Comparison of ENCODE assay signal across 38 cellular contexts in the genomic region with DNA sequence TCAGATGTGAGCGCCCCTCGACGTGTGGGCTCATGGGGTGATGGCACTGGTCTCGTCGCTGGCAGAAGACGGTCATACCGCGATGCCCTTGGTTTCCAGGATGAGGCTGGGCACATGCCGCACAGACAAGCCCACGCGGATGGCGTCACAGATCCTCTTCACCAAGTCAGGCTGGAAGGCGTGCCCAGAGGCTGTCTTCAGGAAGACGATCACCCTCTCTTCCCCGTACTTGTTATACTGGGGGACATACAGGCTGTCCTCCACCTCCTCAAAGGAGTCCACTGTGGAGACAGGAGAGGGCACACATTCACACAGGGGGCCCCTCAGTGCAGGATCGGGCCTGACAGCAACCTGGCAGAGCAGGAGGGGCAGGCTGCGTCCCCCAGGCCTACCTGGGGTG.
"Had no signal": no experiment of that assay in that cellular context is flagged by ENCODE, and none has a peak within 500 bp of the region (broad histone marks: within the 10 kb centered on the region; RNA-seq: fewer than 3 reads in every experiment).

No MANE protein-coding gene starts in this region.

- H3K36me3 ChIP-seq: ascending aorta, cardiac muscle cell had no signal

- H3K27me3 Mint-ChIP-seq: activated B cell treated with CpG ODN at 0.5 μM for 24 hours; activated CD4-positive, alpha-beta memory T cell treated with anti-CD3 and anti-CD28 coated beads for 36 hours; activated CD4-positive, alpha-beta T cell treated with anti-CD3 and anti-CD28 coated beads, Interleukin-2, amount 10 ng/mL, durations not matched to agents 24 days and 14 days; activated CD8-positive, alpha-beta memory T cell treated with anti-CD3 and anti-CD28 coated beads, Interleukin-2, amount 10 ng/mL, durations not matched to agents 7 days and 5 days; activated naive CD4-positive, alpha-beta T cell treated with anti-CD3 and anti-CD28 coated beads, Interleukin-2, amount 50 U/mL, for 24 hours; activated naive CD8-positive, alpha-beta T cell; activated naive CD8-positive, alpha-beta T cell treated with anti-CD3 and anti-CD28 coated beads, Interleukin-2, amount 10 ng/mL, durations not matched to agents 7 days and 5 days; activated T-cell treated with anti-CD3 and anti-CD28 coated beads, Interleukin-2, amount 50 U/mL, for 24 hours had no signal

- H3K4me3 Mint-ChIP-seq: activated B cell treated with CpG ODN at 0.5 μM for 24 hours; activated CD4-positive, alpha-beta memory T cell treated with anti-CD3 and anti-CD28 coated beads for 36 hours; activated CD4-positive, alpha-beta T cell treated with anti-CD3 and anti-CD28 coated beads, Interleukin-2, amount 10 ng/mL, durations not matched to agents 24 days and 14 days; activated CD8-positive, alpha-beta memory T cell treated with anti-CD3 and anti-CD28 coated beads, Interleukin-2, amount 10 ng/mL, durations not matched to agents 7 days and 5 days; activated CD8-positive, alpha-beta T cell treated with anti-CD3 and anti-CD28 coated beads, Interleukin-2, amount 10 ng/mL, durations not matched to agents 7 days and 5 days; activated naive CD4-positive, alpha-beta T cell treated with anti-CD3 and anti-CD28 coated beads, Interleukin-2, amount 10 ng/mL, durations not matched to agents 7 days and 5 days; activated naive CD4-positive, alpha-beta T cell treated with anti-CD3 and anti-CD28 coated beads, Interleukin-2, amount 50 U/mL, for 24 hours; activated naive CD8-positive, alpha-beta T cell; activated naive CD8-positive, alpha-beta T cell treated with anti-CD3 and anti-CD28 coated beads, Interleukin-2, amount 10 ng/mL, durations not matched to agents 7 days and 5 days; activated naive CD8-positive, alpha-beta T cell treated with anti-CD3 and anti-CD28 coated beads, Interleukin-2, amount 50 U/mL, for 24 hours; activated T-cell treated with anti-CD3 and anti-CD28 coated beads, Interleukin-2, amount 50 U/mL, for 24 hours; brain; central memory CD8-positive, alpha-beta T cell; T-helper 1 cell treated with Interleukin-12 subunit alpha and Interleukin-12 subunit beta and Interleukin-4 antibody, amounts not matched to agents 30 μg/mL and 1 μg/mL, for 36 hours; T-helper 2 cell treated with Interferon-gamma antibody and Interleukin-4, amounts not matched to agents 5 μg/mL and 100 μg/mL, for 36 hours had no signal

- FAIRE-seq: bronchial epithelial cell, TTC549 had no signal

- H3K27ac ChIP-seq: ascending aorta, cardiac muscle cell, VCaP had no signal

- DNase-seq: activated B cell treated with CpG ODN at 0.5 μM for 24 hours; activated CD4-positive, alpha-beta memory T cell treated with anti-CD3 and anti-CD28 coated beads for 36 hours; activated CD4-positive, alpha-beta T cell treated with anti-CD3 and anti-CD28 coated beads for 4 hours; activated CD4-positive, alpha-beta T cell treated with anti-CD3 and anti-CD28 coated beads, Interleukin-2, amount 10 ng/mL, durations not matched to agents 24 days and 14 days; activated CD4-positive, alpha-beta T cell treated with anti-CD3 and anti-CD28 coated beads, Interleukin-2, amount 50 U/mL, for 1 hour; activated CD4-positive, alpha-beta T cell treated with anti-CD3 and anti-CD28 coated beads, Interleukin-2, amount 50 U/mL, for 4 hours; activated CD4-positive, CD25-positive, alpha-beta regulatory T cell treated with anti-CD3 and anti-CD28 coated beads, Interleukin-2, amount 50 U/mL, for 72 hours; activated CD8-positive, alpha-beta memory T cell treated with anti-CD3 and anti-CD28 coated beads for 24 hours; activated CD8-positive, alpha-beta memory T cell treated with anti-CD3 and anti-CD28 coated beads, Interleukin-2, amount 10 ng/mL, durations not matched to agents 7 days and 5 days; activated CD8-positive, alpha-beta memory T cell treated with anti-CD3 and anti-CD28 coated beads, Interleukin-2, amount 50 U/mL, for 48 hours; activated CD8-positive, alpha-beta T cell treated with anti-CD3 and anti-CD28 coated beads, Interleukin-2, amount 10 ng/mL, durations not matched to agents 7 days and 5 days; activated effector memory CD4-positive, alpha-beta T cell treated with Interleukin-2 at 50 U/mL for 16 hours; activated gamma-delta T cell; activated naive CD4-positive, alpha-beta T cell treated with anti-CD3 and anti-CD28 coated beads, Interleukin-2, amount 10 ng/mL, durations not matched to agents 7 days and 5 days; activated naive CD4-positive, alpha-beta T cell treated with Interleukin-2 at 50 U/mL for 16 hours; activated naive CD8-positive, alpha-beta T cell treated with anti-CD3 and anti-CD28 coated beads, Interleukin-2, amount 10 ng/mL, durations not matched to agents 7 days and 5 days; activated naive CD8-positive, alpha-beta T cell treated with anti-CD3 and anti-CD28 coated beads, Interleukin-2, amount 50 U/mL, for 24 hours; activated T-cell treated with anti-CD3 and anti-CD28 coated beads, Interleukin-2, amount 50 U/mL, for 24 hours; activated T-cell treated with anti-CD3 and anti-CD28 coated beads, Interleukin-2, amount 50 U/mL, for 48 hours; amygdala; anterior cingulate cortex; caudate nucleus; SW 1271; T-helper 1 cell; T-helper 2 cell; T-helper 9 cell had no signal

- ATAC-seq: activated CD8-positive, alpha-beta memory T cell treated with anti-CD3 and anti-CD28 coated beads, Interleukin-2, amount 10 ng/mL, durations not matched to agents 7 days and 5 days; activated CD8-positive, alpha-beta T cell treated with anti-CD3 and anti-CD28 coated beads, Interleukin-2, amount 10 ng/mL, durations not matched to agents 7 days and 5 days; activated naive CD8-positive, alpha-beta T cell treated with anti-CD3 and anti-CD28 coated beads, Interleukin-2, amount 50 U/mL, for 24 hours had no signal

- H3K9me3 Mint-ChIP-seq: activated B cell treated with CpG ODN at 0.5 μM for 24 hours; activated CD4-positive, alpha-beta memory T cell treated with anti-CD3 and anti-CD28 coated beads for 36 hours; activated CD4-positive, alpha-beta T cell treated with anti-CD3 and anti-CD28 coated beads, Interleukin-2, amount 10 ng/mL, durations not matched to agents 24 days and 14 days; activated naive CD4-positive, alpha-beta T cell treated with anti-CD3 and anti-CD28 coated beads, Interleukin-2, amount 10 ng/mL, durations not matched to agents 7 days and 5 days; activated naive CD4-positive, alpha-beta T cell treated with anti-CD3 and anti-CD28 coated beads, Interleukin-2, amount 50 U/mL, for 24 hours; activated naive CD8-positive, alpha-beta T cell treated with anti-CD3 and anti-CD28 coated beads, Interleukin-2, amount 50 U/mL, for 24 hours; activated T-cell treated with anti-CD3 and anti-CD28 coated beads, Interleukin-2, amount 50 U/mL, for 24 hours; activated T-helper 2 cell treated with anti-CD3 and anti-CD28 coated beads, Interferon-gamma antibody, Interleukin-2, Interleukin-4, amounts not matched to agents 10 μg/mL and 5 μg/mL and 100 μg/mL, durations not matched to agents 14 hours and 24 hours and 36 hours; central memory CD8-positive, alpha-beta T cell; T-helper 2 cell treated with Interferon-gamma antibody and Interleukin-4, amounts not matched to agents 5 μg/mL and 100 μg/mL, for 36 hours had no signal

- H3K36me3 Mint-ChIP-seq: activated CD4-positive, alpha-beta memory T cell treated with anti-CD3 and anti-CD28 coated beads for 36 hours; activated CD8-positive, alpha-beta memory T cell treated with anti-CD3 and anti-CD28 coated beads, Interleukin-2, amount 10 ng/mL, durations not matched to agents 7 days and 5 days; activated naive CD4-positive, alpha-beta T cell treated with anti-CD3 and anti-CD28 coated beads, Interleukin-2, amount 10 ng/mL, durations not matched to agents 7 days and 5 days; activated naive CD4-positive, alpha-beta T cell treated with anti-CD3 and anti-CD28 coated beads, Interleukin-2, amount 50 U/mL, for 24 hours; activated naive CD8-positive, alpha-beta T cell; activated naive CD8-positive, alpha-beta T cell treated with anti-CD3 and anti-CD28 coated beads, Interleukin-2, amount 10 ng/mL, durations not matched to agents 7 days and 5 days; brain had no signal

- H3K4me3 ChIP-seq: ascending aorta, cardiac muscle cell had no signal

- H3K27me3 ChIP-seq: ascending aorta, cardiac muscle cell had no signal

- H3K4me1 Mint-ChIP-seq: activated B cell treated with CpG ODN at 0.5 μM for 24 hours; activated CD4-positive, alpha-beta T cell treated with anti-CD3 and anti-CD28 coated beads, Interleukin-2, amount 10 ng/mL, durations not matched to agents 24 days and 14 days; activated naive CD4-positive, alpha-beta T cell treated with anti-CD3 and anti-CD28 coated beads, Interleukin-2, amount 50 U/mL, for 24 hours; activated naive CD8-positive, alpha-beta T cell treated with anti-CD3 and anti-CD28 coated beads, Interleukin-2, amount 50 U/mL, for 24 hours; brain; central memory CD8-positive, alpha-beta T cell had no signal

- H3K9me3 ChIP-seq: ascending aorta had no signal

- H3K27ac Mint-ChIP-seq: activated B cell treated with CpG ODN at 0.5 μM for 24 hours; activated CD4-positive, alpha-beta memory T cell treated with anti-CD3 and anti-CD28 coated beads for 36 hours; activated CD4-positive, alpha-beta T cell treated with anti-CD3 and anti-CD28 coated beads, Interleukin-2, amount 10 ng/mL, durations not matched to agents 24 days and 14 days; activated CD8-positive, alpha-beta memory T cell treated with anti-CD3 and anti-CD28 coated beads, Interleukin-2, amount 10 ng/mL, durations not matched to agents 7 days and 5 days; activated CD8-positive, alpha-beta T cell treated with anti-CD3 and anti-CD28 coated beads, Interleukin-2, amount 10 ng/mL, durations not matched to agents 7 days and 5 days; activated naive CD4-positive, alpha-beta T cell treated with anti-CD3 and anti-CD28 coated beads, Interleukin-2, amount 10 ng/mL, durations not matched to agents 7 days and 5 days; activated naive CD4-positive, alpha-beta T cell treated with anti-CD3 and anti-CD28 coated beads, Interleukin-2, amount 50 U/mL, for 24 hours; activated naive CD8-positive, alpha-beta T cell; activated naive CD8-positive, alpha-beta T cell treated with anti-CD3 and anti-CD28 coated beads, Interleukin-2, amount 10 ng/mL, durations not matched to agents 7 days and 5 days; activated naive CD8-positive, alpha-beta T cell treated with anti-CD3 and anti-CD28 coated beads, Interleukin-2, amount 50 U/mL, for 24 hours; activated T-cell treated with anti-CD3 and anti-CD28 coated beads, Interleukin-2, amount 50 U/mL, for 24 hours; activated T-helper 2 cell treated with anti-CD3 and anti-CD28 coated beads, Interferon-gamma antibody, Interleukin-2, Interleukin-4, amounts not matched to agents 10 μg/mL and 5 μg/mL and 100 μg/mL, durations not matched to agents 14 hours and 24 hours and 36 hours; brain; T-helper 1 cell treated with Interleukin-12 subunit alpha and Interleukin-12 subunit beta and Interleukin-4 antibody, amounts not matched to agents 30 μg/mL and 1 μg/mL, for 36 hours; T-helper 2 cell treated with Interferon-gamma antibody and Interleukin-4, amounts not matched to agents 5 μg/mL and 100 μg/mL, for 36 hours had no signal

- H3K4me1 ChIP-seq: ascending aorta had no signal
